ENCODE assay signal across 26 cellular contexts in genomic region chr2:8720741-8721140, GRCh38.
"Had no signal": no experiment of that assay in that cellular context is flagged by ENCODE, and none has a peak within 500 bp of the region (broad histone marks: within the 10 kb centered on the region; RNA-seq: fewer than 3 reads in every experiment).

No MANE protein-coding gene starts in this region.

- H3K4me3 ChIP-seq: adrenal gland had no signal

- H3K27me3 ChIP-seq: adrenal gland had no signal

- ATAC-seq: activated CD8-positive, alpha-beta T cell treated with anti-CD3 and anti-CD28 coated beads, Interleukin-2, amount 10 ng/mL, durations not matched to agents 7 days and 5 days; PC-3; T-helper 17 cell; WTC11 had no signal

- H3K27ac ChIP-seq: adrenal gland had no signal

- H3K4me1 ChIP-seq: adrenal gland had no signal

- DNase-seq: activated CD4-positive, alpha-beta T cell treated with anti-CD3 and anti-CD28 coated beads for 48 hours; activated CD4-positive, alpha-beta T cell treated with anti-CD3 and anti-CD28 coated beads, Interleukin-2, amount 50 U/mL, for 4 hours; activated CD4-positive, CD25-positive, alpha-beta regulatory T cell treated with anti-CD3 and anti-CD28 coated beads, Interleukin-2, amount 50 U/mL, for 72 hours; activated CD8-positive, alpha-beta memory T cell treated with anti-CD3 and anti-CD28 coated beads, Interleukin-2, amount 50 U/mL, for 48 hours; activated CD8-positive, alpha-beta T cell treated with anti-CD3 and anti-CD28 coated beads, Interleukin-2, amount 10 ng/mL, durations not matched to agents 7 days and 5 days; activated naive CD4-positive, alpha-beta T cell treated with anti-CD3 and anti-CD28 coated beads, Interleukin-2, amount 50 U/mL, for 16 hours; activated naive CD8-positive, alpha-beta T cell treated with anti-CD3 and anti-CD28 coated beads, Interleukin-2, amount 10 ng/mL, durations not matched to agents 7 days and 5 days; activated T-cell treated with anti-CD3 and anti-CD28 coated beads, Interleukin-2, amount 50 U/mL, for 1 hour; adrenal gland; anterior cingulate cortex; caudate nucleus; Kasumi-1; KBM-7; NCI-H1105 treated with DMSO at 0.1 percent for 48 hours; NCI-H146; NCI-H187 treated with DMSO at 0.1 percent for 48 hours; NCI-H2081 treated with DMSO at 0.1 percent for 48 hours; NCI-H446 treated with DMSO at 0.1 percent for 48 hours; NCI-H524 treated with DMSO at 0.1 percent for 48 hours; NCI-H748 treated with DMSO at 0.1 percent for 48 hours; PC-3; SIG-M5; T-helper 17 cell; T-helper 9 cell had no signal

- H3K36me3 ChIP-seq: adrenal gland had no signal

- FAIRE-seq: RCC 7860 had no signal

- H3K9me3 ChIP-seq: adrenal gland had no signal
